9 cellular contexts compared by ENCODE assay signal in genomic region chr10:24958701-24959392, GRCh38. TPM values are rescaled to one million over a fixed set of nuclear protein-coding genes. Genes with fewer than 3 reads are reported as not detected.
DNase-seq lines count a peak whose midpoint lies in the region; ATAC-seq and TF ChIP-seq lines count a peak whose summit lies in the region.
"Had no signal": no experiment of that assay in that cellular context is flagged by ENCODE, and none has a peak within 500 bp of the region (broad histone marks: within the 10 kb centered on the region; RNA-seq: fewer than 3 reads in every experiment).

No MANE protein-coding gene starts in this region.

- H3K9me3 ChIP-seq in smooth muscle cell (replicated peaks; ENCODE audit: low read depth): no peaks in the 10 kb centered on the region

- H3K79me2 ChIP-seq in smooth muscle cell (ENCODE audit: low read depth): no peaks in the 10 kb centered on the region

- H3K27me3 ChIP-seq in smooth muscle cell (ENCODE audit: low read depth): no peaks in the 10 kb centered on the region

- peak overlapping the region; percentile 55 for H2AFZ ChIP-seq in smooth muscle cell (ENCODE audit: low read depth)

- ATAC-seq in left lobe of liver (peak; percentile 16), GM21367 (IDR thresholded peaks at IDR 0.05; ENCODE audit: unreplicated experiment) (no peak)

- in situ Hi-C loops in GM13976 (cut with MboI; ENCODE audit: low sequenced_read_pairs, unreplicated experiment): no loop called here

- H3K4me3 ChIP-seq in smooth muscle cell: no peak overlapping the region

- H3K27ac ChIP-seq in caudate nucleus (ENCODE audit: low read depth, low read length) (peak overlapping the region; percentile 88), smooth muscle cell (ENCODE audit: low read depth) (peak overlapping the region; percentile 96)

- 50% methylated on average over 6 of the region's 6 CpGs for WGBS in smooth muscle cell (ENCODE audit: low lambda C conversion rate)

- peak overlapping the region; percentile 74 for H3K9ac ChIP-seq in smooth muscle cell (ENCODE audit: low read depth)

- peaks cover 4% of the 10 kb centered on the region for H3F3A ChIP-seq in smooth muscle cell (ENCODE audit: low read depth)

- TF ChIP-seq CTCF in smooth muscle cell (IDR thresholded peaks at IDR 0.05; ENCODE audit: borderline replicate concordance, insufficient read depth, poor library complexity, severe bottlenecking) (no peak), GM13976 (IDR thresholded peaks at IDR 0.05; ENCODE audit: borderline replicate concordance, control extremely low read depth, extremely low read depth, insufficient read depth, missing control alignments) (no peak)

- peaks cover 14% of the 10 kb centered on the region for H3K4me1 ChIP-seq in smooth muscle cell (ENCODE audit: low read depth)

- H3K4me2 ChIP-seq in smooth muscle cell: peak overlapping the region; percentile 65

- peak; percentile 82 for DNase-seq in HCEC 1CT
- DNase-seq in caudate nucleus (lab: John Stamatoyannopoulos, UW): peak in 48 of 61 donors; percentile 14 to 87 (median 61)
- no peak for DNase-seq in left lobe of liver (ENCODE audit: low spot score)
- DNase-seq in smooth muscle cell (lab: John Stamatoyannopoulos, UW; ENCODE audit: unreplicated experiment): no peak
- DNase-seq in GM13976 (ENCODE audit: low spot score): no peak
- no peak for DNase-seq in NCI-H524 treated with DMSO at 0.1 percent for 48 hours (lab: John Stamatoyannopoulos, UW)
- no peak for DNase-seq in stimulated activated naive CD4-positive, alpha-beta T cell treated with Interleukin-2 at 50 U/mL for 16 hours (lab: John Stamatoyannopoulos, UW)
- DNase-seq: KG1 had no signal

- H4K20me1 ChIP-seq in smooth muscle cell (ENCODE audit: low read depth): no peaks in the 10 kb centered on the region

- no peaks in the 10 kb centered on the region for H3K36me3 ChIP-seq in smooth muscle cell (ENCODE audit: low read depth)

RNA-seq across cellular contexts. Expression of gene PRTFDC1, which starts 6.4 kb away (rescaled TPM):
- 0.63 TPM for total RNA-seq in left lobe of liver
- 11.9 and 18.0 TPM in 2 replicates for total RNA-seq in smooth muscle cell
- polyA plus RNA-seq in smooth muscle cell: 9.2 and 10.2 TPM in 2 replicates

RNA-seq across cellular contexts. Expression of gene ENKUR, which starts 57.1 kb away (rescaled TPM):
- 0.48 TPM for total RNA-seq in left lobe of liver
- 0.09 and 0.58 TPM in 2 replicates for total RNA-seq in smooth muscle cell
- 0.39 TPM in 1 of 2 replicates, not detected in the other for polyA plus RNA-seq in smooth muscle cell

RNA-seq across cellular contexts. Expression of gene THNSL1, which starts 57.6 kb away (rescaled TPM):
- 9.2 TPM for total RNA-seq in left lobe of liver
- total RNA-seq in smooth muscle cell: 2.5 and 3.4 TPM in 2 replicates
- 2.0 and 2.6 TPM in 2 replicates for polyA plus RNA-seq in smooth muscle cell

Comparison
In these comparisons a context has a peak if more than half of its experiments do, and no peak if none do; other contexts are left out.
1. DNase-seq: peak in HCEC 1CT (single experiment) and caudate nucleus (48 of 61); none in left lobe of liver (single experiment), smooth muscle cell (single experiment), GM13976 (single experiment), NCI-H524 treated with DMSO at 0.1 percent for 48 hours (single experiment) and stimulated activated naive CD4-positive, alpha-beta T cell treated with Interleukin-2 at 50 U/mL for 16 hours (single experiment).